In genomic region chr18:9016819-9017169, GRCh38 we compare ENCODE assay signal across 9 cellular contexts.
DNase-seq lines count a peak whose midpoint lies in the region; ATAC-seq and TF ChIP-seq lines count a peak whose summit lies in the region.
"Had no signal": no experiment of that assay in that cellular context is flagged by ENCODE, and none has a peak within 500 bp of the region (broad histone marks: within the 10 kb centered on the region; RNA-seq: fewer than 3 reads in every experiment).

No MANE protein-coding gene starts in this region.

- TF ChIP-seq CTCF in uterus (IDR thresholded peaks at IDR 0.05) = no peak

- no peaks in the 10 kb centered on the region for H3K9me3 Mint-ChIP-seq in activated naive CD8-positive, alpha-beta T cell treated with anti-CD3 and anti-CD28 coated beads, Interleukin-2, amount 10 ng/mL, durations not matched to agents 7 days and 5 days

- H3K27me3 ChIP-seq in uterus = no peaks in the 10 kb centered on the region

- H3K4me1 ChIP-seq in uterus = peaks cover 0 to 4% of the 10 kb centered on the region in 2 donors

- peak overlapping the region; percentile 76 for H3K4me3 Mint-ChIP-seq in activated naive CD8-positive, alpha-beta T cell treated with anti-CD3 and anti-CD28 coated beads, Interleukin-2, amount 10 ng/mL, durations not matched to agents 7 days and 5 days

- H3K4me1 Mint-ChIP-seq in activated naive CD8-positive, alpha-beta T cell treated with anti-CD3 and anti-CD28 coated beads, Interleukin-2, amount 10 ng/mL, durations not matched to agents 7 days and 5 days = peaks cover 10% of the 10 kb centered on the region

- H3K36me3 Mint-ChIP-seq in activated naive CD8-positive, alpha-beta T cell treated with anti-CD3 and anti-CD28 coated beads, Interleukin-2, amount 10 ng/mL, durations not matched to agents 7 days and 5 days = no peaks in the 10 kb centered on the region

- no peak for TF ChIP-seq POLR2A in uterus (IDR thresholded peaks at IDR 0.05)

- H3K36me3 ChIP-seq in uterus = no peaks in the 10 kb centered on the region

- intact Hi-C loops in left colon (cut with DNase I, micrococcal nuclease) (no loop called here), uterus (cut with DNase I; ENCODE audit: low total_unique reads) (no loop called here)

- peak; percentile 9 for DNase-seq in activated gamma-delta T cell (lab: John Stamatoyannopoulos, UW)
- DNase-seq in activated gamma-delta T cell treated with Interleukin-2 at 50 U/mL for 16 hours = no peak
- DNase-seq in activated naive CD8-positive, alpha-beta T cell treated with anti-CD3 and anti-CD28 coated beads, Interleukin-2, amount 10 ng/mL, durations not matched to agents 7 days and 5 days = no peak
- DNase-seq in left colon = no peak
- DNase-seq in uterus = no peak
- no peak for DNase-seq in D341Med (ENCODE audit: low spot score)
- no peak for DNase-seq in activated CD4-positive, alpha-beta T cell treated with anti-CD3 and anti-CD28 coated beads for 1 hour
- DNase-seq in NCI-H128 (lab: John Stamatoyannopoulos, UW; ENCODE audit: unreplicated experiment) = no peak
- DNase-seq: DND-41 had no signal

- no peak overlapping the region for H3K27ac Mint-ChIP-seq in activated naive CD8-positive, alpha-beta T cell treated with anti-CD3 and anti-CD28 coated beads, Interleukin-2, amount 10 ng/mL, durations not matched to agents 7 days and 5 days

- H3K4me3 ChIP-seq in uterus = no peak overlapping the region

- H3K27me3 Mint-ChIP-seq in activated naive CD8-positive, alpha-beta T cell treated with anti-CD3 and anti-CD28 coated beads, Interleukin-2, amount 10 ng/mL, durations not matched to agents 7 days and 5 days = no peaks in the 10 kb centered on the region

- ATAC-seq in activated naive CD8-positive, alpha-beta T cell treated with anti-CD3 and anti-CD28 coated beads, Interleukin-2, amount 10 ng/mL, durations not matched to agents 7 days and 5 days (ENCODE audit: low read depth) = no peak
- peak; percentile 25 for ATAC-seq in left colon

- H3K9me3 ChIP-seq in uterus = peaks cover 0 to 6% of the 10 kb centered on the region in 2 donors

- H3K27ac ChIP-seq in uterus = peak overlapping the region; percentile 38 to 80

- POLR2A ChIA-PET in activated naive CD8-positive, alpha-beta T cell treated with anti-CD3 and anti-CD28 coated beads, Interleukin-2, amount 10 ng/mL, durations not matched to agents 7 days and 5 days (lab: Charles Lee) = no interaction called here
